24 cellular contexts compared by ENCODE assay signal in the genomic region with DNA sequence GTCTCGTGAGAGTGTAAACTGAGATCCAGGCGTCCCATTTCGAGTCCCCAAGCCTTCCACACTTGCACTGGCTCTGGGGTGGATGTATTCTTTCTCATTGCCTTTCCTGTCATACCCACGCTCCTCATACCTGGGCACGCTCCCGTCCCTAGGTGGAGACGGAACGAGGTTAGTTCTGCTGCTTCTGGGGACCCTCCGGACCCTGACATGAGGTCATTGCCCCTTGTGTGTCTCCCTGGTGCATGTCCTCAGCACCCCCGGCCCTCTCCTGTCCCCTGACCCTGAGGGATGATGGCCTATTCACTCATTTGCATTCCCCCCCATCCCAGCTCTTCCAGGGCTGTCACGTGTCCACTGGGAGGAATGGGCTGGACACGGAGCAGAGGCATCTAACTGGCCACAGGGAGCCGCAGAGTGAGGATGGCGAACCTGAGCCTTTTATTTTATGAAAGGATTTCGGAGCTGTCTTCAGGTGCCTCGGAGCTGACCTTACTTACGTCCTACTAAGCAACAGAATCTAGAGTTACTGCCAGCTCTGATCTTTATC. TPM values are rescaled to one million over a fixed set of nuclear protein-coding genes. Genes with fewer than 3 reads are reported as not detected.
DNase-seq lines count a peak whose midpoint lies in the region; ATAC-seq, FAIRE-seq and TF ChIP-seq lines count a peak whose summit lies in the region.
"Had no signal": no experiment of that assay in that cellular context is flagged by ENCODE, and none has a peak within 500 bp of the region (broad histone marks: within the 10 kb centered on the region; RNA-seq: fewer than 3 reads in every experiment).

No MANE protein-coding gene starts in this region.

- H3K27me3 ChIP-seq in CD4-positive, alpha-beta memory T cell (ENCODE audit: insufficient read depth, low read length): no peaks in the 10 kb centered on the region
- H3K27me3 ChIP-seq in OCI-LY1 (ENCODE audit: insufficient read depth, low read length) (no peaks in the 10 kb centered on the region), K562 (ENCODE audit: control insufficient read depth in 2 of 2, insufficient read depth in 2 of 2, low read length in 2 of 2) (no peaks in the 10 kb centered on the region), neuronal stem cell (ENCODE audit: control insufficient read depth in 3 of 3, insufficient read depth in 3 of 3, low read depth in 1 of 3, low read length in 3 of 3) (no peaks in the 10 kb centered on the region)

- H3K14ac ChIP-seq in neuronal stem cell (ENCODE audit: low read length): no peak overlapping the region

- peaks cover 0 to 2% of the 10 kb centered on the region in 2 donors for H3K9me3 ChIP-seq in CD4-positive, alpha-beta memory T cell (ENCODE audit: control insufficient read depth in 1 of 2, low read length in 2 of 2)
- no peaks in the 10 kb centered on the region for H3K9me3 ChIP-seq in OCI-LY1 (ENCODE audit: low read length)
- peaks cover under 1% of the 10 kb centered on the region; the same call in 1 of the 2 replicates for H3K9me3 ChIP-seq in K562 (replicated peaks; ENCODE audit: control insufficient read depth, insufficient read depth, low read depth, low read length)
- no peaks in the 10 kb centered on the region for H3K9me3 ChIP-seq in neuronal stem cell (replicated peaks in 1 of 2; ENCODE audit: control insufficient read depth in 2 of 2, insufficient read depth in 1 of 2, low read depth in 1 of 2, low read length in 2 of 2)

- ATAC-seq in K562 (peak; percentile 19), SK-N-SH treated with all-trans-retinoic acid at 6 μM for 48 hours (no peak), HG03108 (IDR thresholded peaks at IDR 0.05; ENCODE audit: unreplicated experiment) (no peak)
- ATAC-seq in activated naive CD4-positive, alpha-beta T cell treated with anti-CD3 and anti-CD28 coated beads, Interleukin-2, amount 50 U/mL, for 72 hours: no peak
- ATAC-seq: CD8-positive, alpha-beta T cell had no signal

- H3K18ac ChIP-seq in neuronal stem cell (ENCODE audit: low read length): peak overlapping the region; percentile 41

- H2AK5ac ChIP-seq in neuronal stem cell (ENCODE audit: low read depth, low read length): no peak overlapping the region

- no peak overlapping the region for H3K4me3 ChIP-seq in CD4-positive, alpha-beta memory T cell (ENCODE audit: low read length in 2 of 2)
- H3K4me3 ChIP-seq in OCI-LY1 (ENCODE audit: low read depth, low read length, poor library complexity, severe bottlenecking): no peak overlapping the region
- no peak overlapping the region for H3K4me3 ChIP-seq in K562
- no peak overlapping the region for H3K4me3 ChIP-seq in neuronal stem cell (ENCODE audit: low read length in 2 of 2)
- H3K4me3 ChIP-seq: A549, PC-9, SK-N-MC had no signal

- BruUV-seq in K562 (replicated peaks; lab: Mats Ljungman, UMichigan): no TSS peak

- TF ChIP-seq POLR2A in K562 (conservative IDR thresholded peaks at IDR 0.05): no peak

- peaks cover 16% of the 10 kb centered on the region for H3K4me1 ChIP-seq in CD4-positive, alpha-beta memory T cell (ENCODE audit: insufficient read depth, low read length)
- H3K4me1 ChIP-seq in OCI-LY1 (ENCODE audit: insufficient read depth, low read length, severe bottlenecking) (peaks cover 71% of the 10 kb centered on the region), K562 (replicated peaks in 1 of 2; ENCODE audit: control insufficient read depth in 2 of 2, insufficient read depth in 2 of 2, low read length in 2 of 2) (peaks cover 16 to 25% of the 10 kb centered on the region in 2 experiments), neuronal stem cell (ENCODE audit: control insufficient read depth in 2 of 2, insufficient read depth in 1 of 2, low read depth in 1 of 2, low read length in 2 of 2) (no peaks in the 10 kb centered on the region)
- H3K4me1 ChIP-seq: A549 had no signal

- H3K27ac Mint-ChIP-seq in CD4-positive, alpha-beta memory T cell: peak overlapping the region in 5 of 7 donors; percentile 8 to 95 (median 23)
- no peak overlapping the region for H3K27ac Mint-ChIP-seq in activated naive CD4-positive, alpha-beta T cell treated with anti-CD3 and anti-CD28 coated beads, Interleukin-2, amount 50 U/mL, for 72 hours
- no peak overlapping the region for H3K27ac Mint-ChIP-seq in chondrocyte (ENCODE audit: unreplicated experiment)
- H3K27ac Mint-ChIP-seq: CD8-positive, alpha-beta T cell had no signal

- H3K27ac ChIP-seq in CD4-positive, alpha-beta memory T cell (ENCODE audit: low read depth, low read length): no peak overlapping the region
- H3K27ac ChIP-seq in OCI-LY1 (ENCODE audit: low read depth, low read length, poor library complexity, severe bottlenecking) (peak overlapping the region; percentile 94), K562 (ENCODE audit: extremely low read depth, low read depth, low read length) (no peak overlapping the region), neuronal stem cell (replicated peaks; ENCODE audit: low read length) (no peak overlapping the region)
- H3K27ac ChIP-seq: A549, PC-9, SK-N-MC had no signal

- H2AFZ ChIP-seq in OCI-LY1 (ENCODE audit: low read length): no peak overlapping the region
- no peak overlapping the region for H2AFZ ChIP-seq in K562 (ENCODE audit: low read depth, low read length)
- no peak overlapping the region for H2AFZ ChIP-seq in neuronal stem cell (ENCODE audit: low read length)
- H2AFZ ChIP-seq: PC-9 had no signal

- H3K4me2 ChIP-seq in OCI-LY1 (ENCODE audit: low read length) (no peak overlapping the region), K562 (ENCODE audit: insufficient read depth, low read length) (peak overlapping the region; percentile 18), neuronal stem cell (ENCODE audit: insufficient read depth, low read length, poor library complexity, severe bottlenecking) (no peak overlapping the region)
- H3K4me2 ChIP-seq: A549, PC-9 had no signal

- no peaks in the 10 kb centered on the region for H3K36me3 ChIP-seq in CD4-positive, alpha-beta memory T cell (ENCODE audit: insufficient read depth, low read length)
- peaks cover 5% of the 10 kb centered on the region; the same call in 1 of the 2 replicates for H3K36me3 ChIP-seq in OCI-LY1 (ENCODE audit: insufficient read depth, low read length)
- H3K36me3 ChIP-seq in K562 (ENCODE audit: control insufficient read depth, insufficient read depth, low read length): peaks cover 11% of the 10 kb centered on the region; the same call in 2 of the 3 replicates
- peaks cover 0 to 2% of the 10 kb centered on the region in 2 donors for H3K36me3 ChIP-seq in neuronal stem cell (replicated peaks in 1 of 2; ENCODE audit: control insufficient read depth in 2 of 2, insufficient read depth in 2 of 2, low read length in 2 of 2)

- no peak overlapping the region for H4K8ac ChIP-seq in neuronal stem cell (ENCODE audit: low read depth, low read length)

- CTCF ChIA-PET in CD4-positive, alpha-beta memory T cell (lab: Charles Lee; ENCODE audit: partially characterized antibody): interaction anchor here (0.9 kb wide), 2 partner anchors 11 to 14 kb away, joined by 3 read pairs; no protein-coding TSS in a partner anchor
- CTCF ChIA-PET in K562 (lab: Yijun Ruan, JAX; ENCODE audit: low intra/inter-chr PET ratio): no interaction called here

- H3K9me3 Mint-ChIP-seq in CD4-positive, alpha-beta memory T cell: peaks cover 0 to under 1% (median 0%) of the 10 kb centered on the region in 8 donors
- no peaks in the 10 kb centered on the region for H3K9me3 Mint-ChIP-seq in activated naive CD4-positive, alpha-beta T cell treated with anti-CD3 and anti-CD28 coated beads, Interleukin-2, amount 50 U/mL, for 72 hours
- H3K9me3 Mint-ChIP-seq in chondrocyte (ENCODE audit: low read depth): no peaks in the 10 kb centered on the region
- H3K9me3 Mint-ChIP-seq: CD8-positive, alpha-beta T cell had no signal

- H4K20me1 ChIP-seq in OCI-LY1 (ENCODE audit: insufficient read depth, low read length): no peaks in the 10 kb centered on the region
- H4K20me1 ChIP-seq in K562 (replicated peaks; ENCODE audit: control insufficient read depth, insufficient read depth, low read length): peaks cover 5% of the 10 kb centered on the region

- H3K23ac ChIP-seq in neuronal stem cell (ENCODE audit: low read depth, low read length, poor library complexity): no peak overlapping the region

- POLR2A ChIA-PET in CD4-positive, alpha-beta memory T cell (lab: Charles Lee; ENCODE audit: partially characterized antibody): interaction anchor here (2.2 kb wide), 1 partner anchor 9 kb away, joined by 8 read pairs; a partner anchor contains a TSS
- POLR2A ChIA-PET in K562 (lab: Yijun Ruan, JAX): interaction anchor here (0.9 to 1.4 kb wide), 2 partner anchors 9 to 17 kb away, joined by 3 to 5 read pairs; no protein-coding TSS in a partner anchor

- H3K9ac ChIP-seq in OCI-LY1 (ENCODE audit: low read length) (no peak overlapping the region), K562 (ENCODE audit: insufficient read depth in 1 of 2, low read depth in 2 of 2, low read length in 2 of 2) (peak overlapping the region in 1 of 2 experiments; percentile 55; a peak in 2 of 4 replicates), neuronal stem cell (ENCODE audit: low read depth, low read length, poor library complexity) (no peak overlapping the region)

- DNase-seq in CD4-positive, alpha-beta memory T cell: no peak
- DNase-seq in K562 (ENCODE audit: extremely low read depth in 1 of 4, low spot score in 3 of 4) (no peak), neuronal stem cell (ENCODE audit: low spot score) (no peak), chondrocyte (ENCODE audit: low spot score) (no peak)
- no peak for DNase-seq in activated naive CD4-positive, alpha-beta T cell treated with anti-CD3 and anti-CD28 coated beads, Interleukin-2, amount 50 U/mL, for 72 hours (ENCODE audit: low spot score in 2 of 2)
- DNase-seq: CD8-positive, alpha-beta T cell; MM.1S; NCI-H1048; NCI-H1417 treated with DMSO at 0.1 percent for 48 hours; NCI-H187 treated with DMSO at 0.1 percent for 48 hours; NCI-H2107; NCI-H446 treated with DMSO at 0.1 percent for 48 hours; NCI-H526 treated with DMSO at 0.1 percent for 48 hours; PC-9; RPMI8226; SHP77 treated with DMSO at 0.1 percent for 48 hours had no signal

- H2BK12ac ChIP-seq in neuronal stem cell (ENCODE audit: low read length): no peak overlapping the region

- H3K4me1 Mint-ChIP-seq in CD4-positive, alpha-beta memory T cell: peaks cover 26 to 58% (median 39%) of the 10 kb centered on the region in 4 donors
- H3K4me1 Mint-ChIP-seq in chondrocyte (ENCODE audit: low read depth): peaks cover 14% of the 10 kb centered on the region

- peaks cover 0 to 4% of the 10 kb centered on the region in 2 donors for H3K36me3 Mint-ChIP-seq in CD4-positive, alpha-beta memory T cell
- peaks cover 5 to 18% of the 10 kb centered on the region in 2 donors for H3K36me3 Mint-ChIP-seq in activated naive CD4-positive, alpha-beta T cell treated with anti-CD3 and anti-CD28 coated beads, Interleukin-2, amount 50 U/mL, for 72 hours
- H3K36me3 Mint-ChIP-seq in chondrocyte (ENCODE audit: low read depth): no peaks in the 10 kb centered on the region
- H3K36me3 Mint-ChIP-seq: CD8-positive, alpha-beta T cell had no signal

- peaks cover 8% of the 10 kb centered on the region for H3K9me1 ChIP-seq in K562 (ENCODE audit: control insufficient read depth, insufficient read depth, low read length)

- H3K79me1 ChIP-seq in neuronal stem cell (ENCODE audit: low read depth, low read length): peaks cover 4% of the 10 kb centered on the region

- H2BK120ac ChIP-seq in neuronal stem cell (ENCODE audit: low read depth, low read length): no peak overlapping the region

- FAIRE-seq in K562 (lab: Jason Lieb, UNC): no peak
- FAIRE-seq: A549, G401.6, GM19239, H54 had no signal

- H3K79me2 ChIP-seq in OCI-LY1 (ENCODE audit: insufficient read depth, low read length) (peaks cover 52% of the 10 kb centered on the region), K562 (ENCODE audit: control insufficient read depth, insufficient read depth, low read length) (peaks cover 85% of the 10 kb centered on the region)

- peaks cover 5% of the 10 kb centered on the region; the same call in 1 of the 2 replicates for H3F3A ChIP-seq in OCI-LY1 (ENCODE audit: insufficient read depth, low read length)

- no peak overlapping the region for H4K91ac ChIP-seq in neuronal stem cell (ENCODE audit: low read depth, low read length, poor library complexity)

- WGBS in K562 (ENCODE audit: insufficient coverage, low coverage, missing lambda C conversion rate): 71% methylated on average over 16 of the region's 17 CpGs
- no CpG with 5 or more reads among the region's 17 CpGs for WGBS in neuronal stem cell (ENCODE audit: extremely low coverage in 2 of 2, insufficient read length in 2 of 2, insufficient replicate concordance in 1 of 2), 2 donors

- intact Hi-C loops in CD4-positive, alpha-beta memory T cell (cut with micrococcal nuclease): loop anchor here (5.0 kb wide), 1 partner anchor 37 kb away; no protein-coding TSS in a partner anchor
- intact Hi-C loops in K562 (cut with micrococcal nuclease): no loop called here

- no peak overlapping the region for H2BK5ac ChIP-seq in neuronal stem cell (ENCODE audit: low read length)

- no peaks in the 10 kb centered on the region for H3K9me2 ChIP-seq in OCI-LY1 (ENCODE audit: low read depth, low read length)

- no peak for TF ChIP-seq EP300 in K562 (IDR thresholded peaks at IDR 0.05; ENCODE audit: low read length)

- TF ChIP-seq CTCF in OCI-LY1 (IDR thresholded peaks at IDR 0.05; ENCODE audit: low read length) (no peak), K562 (IDR thresholded peaks at IDR 0.05 in 2 of 3, conservative IDR thresholded peaks at IDR 0.05 in 1 of 3; ENCODE audit: insufficient read depth in 2 of 3, low read depth in 1 of 3, low read length in 3 of 3) (no peak), chondrocyte (IDR thresholded peaks at IDR 0.05) (no peak)

- no peak for TF ChIP-seq RAD21 in K562 (CRISPR knock-in tag; conservative IDR thresholded peaks at IDR 0.05 in 1 of 2, IDR thresholded peaks at IDR 0.05 in 1 of 2)

- no peak overlapping the region for H3K4ac ChIP-seq in neuronal stem cell (ENCODE audit: low read length)

- H3K27me3 Mint-ChIP-seq in CD4-positive, alpha-beta memory T cell: no peaks in the 10 kb centered on the region
- no peaks in the 10 kb centered on the region for H3K27me3 Mint-ChIP-seq in chondrocyte (ENCODE audit: low read depth)

- H2BK15ac ChIP-seq in neuronal stem cell (ENCODE audit: low read length): no peak overlapping the region

- H3K4me3 Mint-ChIP-seq in CD4-positive, alpha-beta memory T cell: peak overlapping the region in 1 of 8 donors; percentile 20
- H3K4me3 Mint-ChIP-seq in chondrocyte (ENCODE audit: unreplicated experiment): no peak overlapping the region
- H3K4me3 Mint-ChIP-seq: CD8-positive, alpha-beta T cell had no signal

- in situ Hi-C loops in K562 (cut with MboI): no loop called here

RNA-seq across cellular contexts. Expression of a gene that starts 8.2 kb away (rescaled TPM):
- total RNA-seq in CD4-positive, alpha-beta memory T cell: 10 to 100 TPM; 18.9 to 19.6 TPM
- 1 to 10 TPM; 8.0 to 9.5 TPM for polyA plus RNA-seq in CD4-positive, alpha-beta memory T cell
- 31.7 and 51.8 TPM in 2 replicates for total RNA-seq in K562 (2011; cell fraction: chromatin; rRNA removed; ENCODE audit: low replicate concordance)
- 25.7 and 35.3 TPM in 2 replicates for total RNA-seq in K562 (2011; cell fraction: nucleolus; rRNA removed)
- 44.9 and 73.9 TPM in 2 replicates for total RNA-seq in K562 (2011; cell fraction: nucleoplasm; rRNA removed)
- total RNA-seq in K562 (2014; rRNA removed) (10.5 and 12.3 TPM in 2 replicates), K562 (2014; rRNA removed; fragmentation: Illumina TruSeq; extraction: Trizol) (12.0 and 12.4 TPM in 2 replicates), K562 (2015; rRNA removed; fragmentation: Illumina TruSeq; extraction: Trizol) (11.6 and 12.3 TPM in 2 replicates), K562 (2021) (20.9 and 21.0 TPM in 2 replicates), chondrocyte (13.5 to 18.3 TPM (median 16.4 TPM) in 3 replicates)
- polyA plus RNA-seq in K562 (2011; rRNA removed) (25.7 and 28.5 TPM in 2 replicates), K562 (2014; fragmentation: Illumina TruSeq; extraction: Trizol) (13.3 and 14.9 TPM in 2 replicates), K562 (2014; fragmentation: Nextera tagmentation; extraction: Ambion mirVana) (1 to 10 TPM; 3.1 to 4.4 TPM), K562 (2014; rRNA removed) (11.0 and 12.9 TPM in 2 replicates)
- polyA plus RNA-seq in K562 (2011; cell fraction: cytosol; rRNA removed): 19.7 and 21.7 TPM in 2 replicates
- 36.0 and 38.2 TPM in 2 replicates for polyA plus RNA-seq in K562 (2011; cell fraction: nucleus; rRNA removed)
- polyA plus RNA-seq in K562 (2012): 12.3 and 13.2 TPM in 2 replicates
- 47.9 and 56.1 TPM in 2 replicates for polyA minus RNA-seq in K562 (2011; rRNA and poly(A)+ RNA removed)
- 18.1 and 24.3 TPM in 2 replicates for polyA minus RNA-seq in K562 (2011; cell fraction: cytosol; rRNA and poly(A)+ RNA removed)
- 15.8 and 19.2 TPM in 2 replicates for polyA minus RNA-seq in K562 (2011; cell fraction: nucleus; rRNA and poly(A)+ RNA removed)
- polyA plus RNA-seq in neuronal stem cell (2013, experiment 1 of 2): 10.3 TPM
- polyA plus RNA-seq in neuronal stem cell (2013, experiment 2 of 2): 10.8 TPM
- total RNA-seq in activated naive CD4-positive, alpha-beta T cell treated with anti-CD3 and anti-CD28 coated beads, Interleukin-2, amount 50 U/mL, for 72 hours: 10 to 100 TPM in 1 of 2 donors, 1 to 10 TPM in 1; 5.7 to 14.0 TPM

RNA-seq across cellular contexts. Expression of a gene that starts 43.8 kb away (rescaled TPM):
- total RNA-seq in CD4-positive, alpha-beta memory T cell: 10 to 100 TPM; 39.5 to 43.9 TPM
- polyA plus RNA-seq in CD4-positive, alpha-beta memory T cell: 10 to 100 TPM; 49.8 to 59.3 TPM
- 57.2 and 75.5 TPM in 2 replicates for total RNA-seq in K562 (2011; cell fraction: chromatin; rRNA removed; ENCODE audit: low replicate concordance)
- total RNA-seq in K562 (2011; cell fraction: nucleolus; rRNA removed): 83.6 and 99.9 TPM in 2 replicates
- total RNA-seq in K562 (2011; cell fraction: nucleoplasm; rRNA removed): 105 and 115 TPM in 2 replicates
- total RNA-seq in K562 (2014; rRNA removed) (107 and 112 TPM in 2 replicates), K562 (2014; rRNA removed; fragmentation: Illumina TruSeq; extraction: Trizol) (93.9 and 99.6 TPM in 2 replicates), K562 (2015; rRNA removed; fragmentation: Illumina TruSeq; extraction: Trizol) (85.4 and 86.4 TPM in 2 replicates), K562 (2021) (102 and 109 TPM in 2 replicates), chondrocyte (59.3 to 60.9 TPM (median 60.4 TPM) in 3 replicates)
- polyA plus RNA-seq in K562 (2011; rRNA removed) (72.7 and 94.3 TPM in 2 replicates), K562 (2014; fragmentation: Illumina TruSeq; extraction: Trizol) (63.9 and 81.7 TPM in 2 replicates), K562 (2014; fragmentation: Nextera tagmentation; extraction: Ambion mirVana) (10 to 100 TPM; 18.7 to 22.7 TPM), K562 (2014; rRNA removed) (87.3 and 91.8 TPM in 2 replicates)
- polyA plus RNA-seq in K562 (2011; cell fraction: cytosol; rRNA removed): 39.7 and 62.8 TPM in 2 replicates
- 23.0 and 31.9 TPM in 2 replicates for polyA plus RNA-seq in K562 (2011; cell fraction: nucleus; rRNA removed)
- 56.0 and 68.5 TPM in 2 replicates for polyA plus RNA-seq in K562 (2012)
- polyA minus RNA-seq in K562 (2011; rRNA and poly(A)+ RNA removed): 71.8 and 85.1 TPM in 2 replicates
- polyA minus RNA-seq in K562 (2011; cell fraction: cytosol; rRNA and poly(A)+ RNA removed): 49.1 and 56.2 TPM in 2 replicates
- polyA minus RNA-seq in K562 (2011; cell fraction: nucleus; rRNA and poly(A)+ RNA removed): 37.6 and 47.0 TPM in 2 replicates
- 33.3 TPM for polyA plus RNA-seq in neuronal stem cell (2013, experiment 1 of 2)
- 33.3 TPM for polyA plus RNA-seq in neuronal stem cell (2013, experiment 2 of 2)
- total RNA-seq in activated naive CD4-positive, alpha-beta T cell treated with anti-CD3 and anti-CD28 coated beads, Interleukin-2, amount 50 U/mL, for 72 hours: 10 to 100 TPM; 48.6 to 54.6 TPM

Comparison
In these comparisons a context has a peak if more than half of its experiments do, and no peak if none do; other contexts are left out.
1. H3K27ac Mint-ChIP-seq: peak in CD4-positive, alpha-beta memory T cell (5 of 7); none in activated naive CD4-positive, alpha-beta T cell treated with anti-CD3 and anti-CD28 coated beads, Interleukin-2, amount 50 U/mL, for 72 hours (0 of 2) and chondrocyte (single experiment).